Comparison of ENCODE assay signal across 17 cellular contexts in the genomic region with DNA sequence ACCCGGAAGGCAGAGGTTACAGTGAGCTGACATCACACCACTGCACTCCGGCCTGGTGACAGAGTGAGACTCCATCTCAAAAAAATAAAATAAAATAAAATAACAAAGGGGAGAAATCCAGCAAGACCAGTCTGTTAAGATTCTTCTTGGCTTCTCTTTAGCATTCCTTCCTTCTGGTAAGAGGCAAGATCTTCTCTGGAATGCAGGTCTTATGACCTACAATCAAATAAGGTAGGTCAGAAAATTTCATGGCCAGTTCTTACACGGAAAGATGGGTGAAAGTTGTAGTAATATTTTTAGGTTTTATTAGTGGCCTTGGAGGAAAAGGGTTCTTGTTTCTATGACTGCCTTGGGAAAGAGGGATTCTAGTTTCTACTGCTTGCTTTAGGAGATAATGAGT.
DNase-seq lines count a peak whose midpoint lies in the region; ATAC-seq and TF ChIP-seq lines count a peak whose summit lies in the region.
"Had no signal": no experiment of that assay in that cellular context is flagged by ENCODE, and none has a peak within 500 bp of the region (broad histone marks: within the 10 kb centered on the region; RNA-seq: fewer than 3 reads in every experiment).

No MANE protein-coding gene starts in this region.

- H3K36me3 ChIP-seq in HUES64 (ENCODE audit: insufficient read depth, low read length), result no peaks in the 10 kb centered on the region
- no peaks in the 10 kb centered on the region for H3K36me3 ChIP-seq in hepatocyte (replicated peaks; ENCODE audit: insufficient read depth, low read depth)

- peak; percentile 12 for DNase-seq in Calu3
- no peak for DNase-seq in hepatocyte (ENCODE audit: low spot score)
- DNase-seq in progenitor cell of endocrine pancreas (ENCODE audit: low spot score, unreplicated experiment), result no peak
- no peak for DNase-seq in head of caudate nucleus
- no peak for DNase-seq in NCI-H345 (lab: John Stamatoyannopoulos, UW)
- DNase-seq: DMS53, H7, NCI-H1105, NCI-H187, NCI-H2171, NCI-H446 treated with DMSO at 0.1 percent for 48 hours had no signal

- H3K9ac ChIP-seq in HUES64 (ENCODE audit: low read depth, low read length), result no peak overlapping the region

- H3K4me3 Mint-ChIP-seq in Calu3 (ENCODE audit: low read depth, unreplicated experiment), result peak overlapping the region; percentile 25
- no peak overlapping the region for H3K4me3 Mint-ChIP-seq in progenitor cell of endocrine pancreas (ENCODE audit: low read depth)
- H3K4me3 Mint-ChIP-seq: CD14-positive monocyte, IgD-negative memory B cell had no signal

- TF ChIP-seq CTCF in Calu3 (IDR thresholded peaks at IDR 0.05; ENCODE audit: unreplicated experiment) (no peak), hepatocyte (IDR thresholded peaks at IDR 0.05; ENCODE audit: poor library complexity) (no peak), progenitor cell of endocrine pancreas (IDR thresholded peaks at IDR 0.05; ENCODE audit: unreplicated experiment) (no peak)

- no peaks in the 10 kb centered on the region for H4K20me1 ChIP-seq in hepatocyte (ENCODE audit: insufficient read depth, poor library complexity, severe bottlenecking)

- H3K9me3 Mint-ChIP-seq in Calu3 (ENCODE audit: low read depth, unreplicated experiment) (peaks cover 6% of the 10 kb centered on the region), progenitor cell of endocrine pancreas (ENCODE audit: low read depth) (peaks cover 7% of the 10 kb centered on the region)

- WGBS in HUES64, result 87% methylated on average over 2 of the region's 3 CpGs
- 56% methylated on average over 3 of the region's 3 CpGs for WGBS in hepatocyte (ENCODE audit: low lambda C conversion rate, missing lambda C conversion rate)

- H3K9me2 ChIP-seq in hepatocyte (replicated peaks; ENCODE audit: insufficient read depth), result no peaks in the 10 kb centered on the region

- H3K4me1 ChIP-seq in HUES64 (ENCODE audit: insufficient read depth, low read length), result 0 out of 2 replicates have a peak, but pooled peaks cover 2% of the 10 kb centered on the region
- no peaks in the 10 kb centered on the region for H3K4me1 ChIP-seq in hepatocyte (ENCODE audit: insufficient read depth)

- H3K27ac ChIP-seq in HUES64 (ENCODE audit: low read depth, low read length) (peak overlapping the region; percentile 50), hepatocyte (peak overlapping the region; percentile 65)
- H3K27ac ChIP-seq: SK-N-MC had no signal

- no peaks in the 10 kb centered on the region for H3K79me2 ChIP-seq in hepatocyte

- ATAC-seq in GM21529 (IDR thresholded peaks at IDR 0.05; ENCODE audit: unreplicated experiment), result no peak
- ATAC-seq: Panc1 had no signal

- H3K27me3 ChIP-seq in HUES64 (ENCODE audit: insufficient read depth, low read length) (no peaks in the 10 kb centered on the region), hepatocyte (no peaks in the 10 kb centered on the region)

- CTCF ChIA-PET in Calu3 (lab: Charles Lee), result no interaction called here

- no peak overlapping the region for H2AFZ ChIP-seq in hepatocyte

- H3K4me2 ChIP-seq in hepatocyte, result no peak overlapping the region

- no TSS peak for BruUV-seq in Calu3 (replicated peaks; lab: Mats Ljungman, UMichigan)

- no peaks in the 10 kb centered on the region for H3K27me3 Mint-ChIP-seq in Calu3 (ENCODE audit: unreplicated experiment)
- H3K27me3 Mint-ChIP-seq in progenitor cell of endocrine pancreas, result no peaks in the 10 kb centered on the region
- H3K27me3 Mint-ChIP-seq: IgD-negative memory B cell had no signal

- peaks cover 20% of the 10 kb centered on the region for H3K4me1 Mint-ChIP-seq in Calu3 (ENCODE audit: low read depth, unreplicated experiment)
- peaks cover 8% of the 10 kb centered on the region for H3K4me1 Mint-ChIP-seq in progenitor cell of endocrine pancreas (ENCODE audit: low read depth)
- H3K4me1 Mint-ChIP-seq: CD14-positive monocyte, IgD-negative memory B cell had no signal

- H3K36me3 Mint-ChIP-seq in Calu3 (ENCODE audit: insufficient read depth, unreplicated experiment) (no peaks in the 10 kb centered on the region), progenitor cell of endocrine pancreas (ENCODE audit: insufficient read depth) (no peaks in the 10 kb centered on the region)
- H3K36me3 Mint-ChIP-seq: CD14-positive monocyte, IgD-negative memory B cell had no signal

- no peaks in the 10 kb centered on the region for H3K9me3 ChIP-seq in HUES64 (ENCODE audit: insufficient read depth, low read depth, low read length)
- H3K9me3 ChIP-seq in hepatocyte (ENCODE audit: low read depth), result no peaks in the 10 kb centered on the region

- H3K27ac Mint-ChIP-seq in Calu3 (ENCODE audit: unreplicated experiment), result peak overlapping the region; percentile 74
- H3K27ac Mint-ChIP-seq in progenitor cell of endocrine pancreas, result peak overlapping the region; percentile 15
- H3K27ac Mint-ChIP-seq: IgD-negative memory B cell had no signal

- intact Hi-C loops in Calu3 (cut with micrococcal nuclease; ENCODE audit: unreplicated experiment), result loop anchor here (5.0 kb wide), 1 partner anchor 106 kb away; no protein-coding TSS in a partner anchor
- intact Hi-C loops in head of caudate nucleus (cut with DNase I), result no loop called here

- H3K4me3 ChIP-seq in HUES64 (ENCODE audit: low read length) (no peak overlapping the region), hepatocyte (no peak overlapping the region)
- H3K4me3 ChIP-seq: SK-N-MC had no signal
